Comparison of ENCODE assay signal across 8 cellular contexts in genomic region chr1:41240806-41241747, GRCh38. TPM values are rescaled to one million over a fixed set of nuclear protein-coding genes. Genes with fewer than 3 reads are reported as not detected.
DNase-seq lines count a peak whose midpoint lies in the region; ATAC-seq and TF ChIP-seq lines count a peak whose summit lies in the region.

No MANE protein-coding gene starts in this region.

- H3K27me3 Mint-ChIP-seq in WTC11 (ENCODE audit: low read depth): peaks cover 20% of the 10 kb centered on the region
- H3K27me3 Mint-ChIP-seq in central memory CD8-positive, alpha-beta T cell: no peaks in the 10 kb centered on the region

- ATAC-seq in GM21723 (IDR thresholded peaks at IDR 0.05; ENCODE audit: unreplicated experiment) (peak; percentile 65), WTC11 (peak; percentile 60), left lobe of liver (peak; percentile 83)
- peak; percentile 54 for ATAC-seq in central memory CD8-positive, alpha-beta T cell (replicated peaks; ENCODE audit: extremely low read depth, poor library complexity, severe bottlenecking)

- no peaks in the 10 kb centered on the region for H3K9me3 Mint-ChIP-seq in WTC11
- no peaks in the 10 kb centered on the region for H3K9me3 Mint-ChIP-seq in central memory CD8-positive, alpha-beta T cell

- peaks cover 25% of the 10 kb centered on the region for H3K4me1 Mint-ChIP-seq in WTC11
- peaks cover 7% of the 10 kb centered on the region for H3K4me1 Mint-ChIP-seq in central memory CD8-positive, alpha-beta T cell

- POLR2A ChIA-PET in WTC11 (lab: Charles Lee): interaction anchor here (0.6 kb wide), 1 partner anchor 876 kb away, joined by 3 read pairs; no protein-coding TSS in a partner anchor

- TF ChIP-seq CTCF in WTC11 (IDR thresholded peaks at IDR 0.05): no peak

- peak overlapping the region; percentile 44; the same call in 1 of the 2 replicates for H3K27ac Mint-ChIP-seq in WTC11
- H3K27ac Mint-ChIP-seq in central memory CD8-positive, alpha-beta T cell (ENCODE audit: low read depth): peak overlapping the region; percentile 90

- H3K4me3 Mint-ChIP-seq in WTC11: peak overlapping the region; percentile 81
- peak overlapping the region; percentile 84 for H3K4me3 Mint-ChIP-seq in central memory CD8-positive, alpha-beta T cell

- peak; percentile 54 for DNase-seq in ELF-1 (ENCODE audit: low read depth, low spot score)
- DNase-seq in LoVo (ENCODE audit: low spot score): peak; percentile 32
- peak; percentile 50 for DNase-seq in WTC11 (ENCODE audit: low spot score)
- peak in 1 of 2 donors; percentile 23 for DNase-seq in central memory CD8-positive, alpha-beta T cell (ENCODE audit: low spot score in 2 of 2)
- DNase-seq in left lobe of liver (ENCODE audit: low spot score): peak; percentile 73
- DNase-seq in stimulated activated CD4-positive, alpha-beta T cell treated with anti-CD3 and anti-CD28 coated beads, Interleukin-2, amount 100 ng/mL, for 4 hours (ENCODE audit: low read depth): peak; percentile 13
- DNase-seq in NCI-H1694 treated with DMSO at 0.1 percent for 48 hours (lab: John Stamatoyannopoulos, UW): no peak

- no peaks in the 10 kb centered on the region for H3K36me3 Mint-ChIP-seq in WTC11
- H3K36me3 Mint-ChIP-seq in central memory CD8-positive, alpha-beta T cell (ENCODE audit: insufficient read depth): peaks cover 6% of the 10 kb centered on the region

- CTCF ChIA-PET in WTC11 (lab: Charles Lee): interaction anchor here (0.7 to 1.1 kb wide), 2 partner anchors 42 to 219 kb away, joined by 3 read pairs; no protein-coding TSS in a partner anchor

TF ChIP-seq in WTC11, 78 proteins besides CTCF, POLR2A, EP300 and RAD21 (continues in another document):
- TF ChIP-seq ZNF416 (CRISPR knock-in tag; IDR thresholded peaks at IDR 0.05): no peak
- TF ChIP-seq ZNF232 (CRISPR knock-in tag; IDR thresholded peaks at IDR 0.05): no peak
- TF ChIP-seq ARID4B (CRISPR knock-in tag; IDR thresholded peaks at IDR 0.05; ENCODE audit: borderline replicate concordance): peak; percentile 90; the same call in 1 of the 2 replicates
- no peak for TF ChIP-seq CREB1 (CRISPR knock-in tag; IDR thresholded peaks at IDR 0.05)
- TF ChIP-seq MAX (CRISPR knock-in tag; IDR thresholded peaks at IDR 0.05): peak; percentile 91
- TF ChIP-seq RORB (CRISPR knock-in tag; IDR thresholded peaks at IDR 0.05): no peak
- TF ChIP-seq ATF2 (CRISPR knock-in tag; IDR thresholded peaks at IDR 0.05; ENCODE audit: borderline replicate concordance, low read depth): 0 out of 2 replicates have a peak, but pooled peaks have one; percentile 16
- TF ChIP-seq JUN (CRISPR knock-in tag; IDR thresholded peaks at IDR 0.05): 0 out of 2 replicates have a peak, but pooled peaks have one; percentile 33
- TF ChIP-seq E2F5 (CRISPR knock-in tag; IDR thresholded peaks at IDR 0.05): peak; percentile 64
- TF ChIP-seq ZNF219 (CRISPR knock-in tag; IDR thresholded peaks at IDR 0.05; ENCODE audit: borderline replicate concordance): 0 out of 2 replicates have a peak, but pooled peaks have one; percentile 38
- TF ChIP-seq TEAD1 (CRISPR knock-in tag; IDR thresholded peaks at IDR 0.05): 0 out of 2 replicates have a peak, but pooled peaks have one; percentile 55
- peak; percentile 48; the same call in 1 of the 2 replicates for TF ChIP-seq MYBL2 (CRISPR knock-in tag; IDR thresholded peaks at IDR 0.05)
- TF ChIP-seq USF1 (CRISPR knock-in tag; IDR thresholded peaks at IDR 0.05): peak; percentile 76
- TF ChIP-seq NFE2L1 (CRISPR knock-in tag; IDR thresholded peaks at IDR 0.05): peak; percentile 71
- 0 out of 2 replicates have a peak, but pooled peaks have one; percentile 30 for TF ChIP-seq IRF1 (CRISPR knock-in tag; IDR thresholded peaks at IDR 0.05)
- TF ChIP-seq TCF7 (CRISPR knock-in tag; IDR thresholded peaks at IDR 0.05; ENCODE audit: low read depth): no peak
- peak; percentile 37; the same call in 1 of the 2 replicates for TF ChIP-seq ETV6 (CRISPR knock-in tag; IDR thresholded peaks at IDR 0.05)
- TF ChIP-seq FOXP1 (CRISPR knock-in tag; IDR thresholded peaks at IDR 0.05; ENCODE audit: borderline replicate concordance): peak; percentile 26; the same call in 1 of the 2 replicates
- TF ChIP-seq CDX4 (CRISPR knock-in tag; IDR thresholded peaks at IDR 0.05; ENCODE audit: borderline replicate concordance): no peak
- TF ChIP-seq FOXK1 (CRISPR knock-in tag; IDR thresholded peaks at IDR 0.05): 0 out of 2 replicates have a peak, but pooled peaks have one; percentile 43
- no peak for TF ChIP-seq ZMAT4 (CRISPR knock-in tag; IDR thresholded peaks at IDR 0.05)

RNA-seq across cellular contexts. Expression of gene SCMH1, which starts 1.0 kb away (rescaled TPM):
- total RNA-seq in WTC11 (2021) (14.9 to 19.4 TPM (median 17.2 TPM) in 3 replicates), left lobe of liver (10.7 TPM)
